ENCODE assay signal across 2 cellular contexts in the genomic region with DNA sequence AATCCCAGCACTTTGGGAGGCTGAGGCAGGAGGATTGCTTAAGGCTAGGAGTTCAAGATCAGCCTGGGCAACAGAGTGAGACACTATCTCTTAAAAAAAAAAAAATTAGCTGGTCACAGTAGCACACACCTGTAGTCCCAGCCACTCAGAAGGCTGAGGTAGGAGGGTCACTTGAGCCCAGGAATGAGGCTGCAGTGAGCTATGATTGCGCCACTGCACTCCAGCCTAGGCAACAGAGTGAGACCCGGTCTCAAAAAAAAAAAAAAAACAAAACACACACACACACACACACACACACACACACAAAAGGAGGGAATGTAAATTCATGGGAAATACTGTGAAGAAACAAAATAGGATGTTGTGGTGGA. TPM values are rescaled to one million over a fixed set of nuclear protein-coding genes. Genes with fewer than 3 reads are reported as not detected.
"Had no signal": no experiment of that assay in that cellular context is flagged by ENCODE, and none has a peak within 500 bp of the region (broad histone marks: within the 10 kb centered on the region; RNA-seq: fewer than 3 reads in every experiment).

No MANE protein-coding gene starts in this region.

RNA-seq across cellular contexts. Expression of a gene that starts 15.0 kb away (rescaled TPM):
- total RNA-seq: naive thymus-derived CD8-positive, alpha-beta T cell had no signal
- polyA plus RNA-seq: immature natural killer cell; naive thymus-derived CD8-positive, alpha-beta T cell had no signal
